ENCODE assay signal across 8 cellular contexts in the genomic region with DNA sequence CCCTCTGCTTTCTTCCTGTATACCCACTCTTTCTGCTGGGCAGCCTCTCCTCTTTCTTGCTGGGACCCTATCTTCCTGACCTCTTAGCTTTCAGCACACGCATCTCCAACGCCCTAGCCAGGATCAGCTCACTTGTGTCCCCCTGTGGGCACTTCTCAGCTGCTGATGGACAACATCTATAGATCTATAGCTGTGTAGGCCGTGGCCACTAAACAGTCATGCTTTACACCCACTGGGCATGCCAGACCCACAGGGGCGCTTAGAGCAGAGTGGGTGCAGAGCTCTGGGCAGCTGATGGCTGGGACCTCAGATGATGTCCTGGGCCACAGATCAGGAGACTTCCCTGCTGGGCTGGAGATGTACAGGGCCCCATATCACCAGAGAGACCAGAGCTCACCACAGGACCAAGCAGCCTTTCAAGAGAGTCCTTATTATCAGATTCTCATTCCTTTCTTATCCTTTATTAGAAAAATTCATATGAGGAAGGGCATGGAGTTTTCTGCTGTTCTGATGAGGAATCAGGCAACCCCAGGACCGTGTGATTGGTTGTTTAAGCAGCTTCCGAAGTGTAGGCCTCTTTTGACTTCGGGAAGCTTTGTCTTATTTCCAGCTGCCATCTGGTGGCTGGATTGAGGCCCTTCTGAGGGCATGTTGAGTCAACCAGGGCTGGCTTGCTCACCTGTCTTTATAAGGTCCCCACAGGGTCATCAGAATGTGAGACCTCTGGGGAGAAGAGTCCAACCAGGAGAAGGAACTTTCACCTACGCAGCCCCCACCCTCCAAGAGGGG.
A peak's percentile ranks its signal among the peaks of the same experiment; 100 is the strongest.
DNase-seq lines count a peak whose midpoint lies in the region; ATAC-seq and TF ChIP-seq lines count a peak whose summit lies in the region.

No MANE protein-coding gene starts in this region.

- intact Hi-C loops in dorsolateral prefrontal cortex (cut with DNase I): loop anchor here (1.0 to 10.0 kb wide), 3 partner anchors 58 to 121 kb away; a partner anchor contains a TSS

- ATAC-seq in lung (ENCODE audit: insufficient read depth, low FRiP score) (peak; percentile 53), HG03342 (IDR thresholded peaks at IDR 0.05; ENCODE audit: unreplicated experiment) (no peak)

- TF ChIP-seq CTCF in GM10266 (IDR thresholded peaks at IDR 0.05; ENCODE audit: control insufficient read depth, insufficient read depth, low read depth, missing control alignments): peak; percentile 79
- peak in 55 of 56 donors; percentile 47 to 85 (median 69) for TF ChIP-seq CTCF in dorsolateral prefrontal cortex (IDR thresholded peaks at IDR 0.05 in 54 of 56, conservative IDR thresholded peaks at IDR 0.05 in 2 of 56; ENCODE audit: low read depth in 1 of 56, partially characterized antibody in 56 of 56)
- peak; percentile 40 for TF ChIP-seq CTCF in lung (IDR thresholded peaks at IDR 0.05; ENCODE audit: control extremely low read depth, extremely low read depth)

- peaks cover 0 to 1% of the 10 kb centered on the region in 2 donors for H3K9me3 ChIP-seq in lung (ENCODE audit: control insufficient read depth in 2 of 2, insufficient read depth in 1 of 2, low read length in 1 of 2)

- H3K36me3 ChIP-seq in lung (ENCODE audit: control insufficient read depth in 2 of 2, insufficient read depth in 2 of 2, low read length in 2 of 2): no peaks in the 10 kb centered on the region

- H3K27ac ChIP-seq in dorsolateral prefrontal cortex: peak overlapping the region in 33 of 59 donors; percentile 1 to 72 (median 34)
- no peak overlapping the region for H3K27ac ChIP-seq in lung (ENCODE audit: low read depth in 1 of 2, low read length in 1 of 2)

- DNase-seq in A172 (ENCODE audit: low spot score) (peak; percentile 59), GM10266 (ENCODE audit: extremely low spot score) (peak; percentile 70), NCI-H2029 (lab: John Stamatoyannopoulos, UW) (peak; percentile 37), dorsolateral prefrontal cortex (peak in 9 of 10 donors; percentile 27 to 72 (median 65)), lung (ENCODE audit: low spot score) (peak; percentile 31)
- DNase-seq in activated CD4-positive, alpha-beta T cell treated with anti-CD3 and anti-CD28 coated beads for 24 hours (ENCODE audit: low read depth in 2 of 2): peak; percentile 21 to 32
- DNase-seq in stimulated activated CD8-positive, alpha-beta memory T cell treated with anti-CD3 and anti-CD28 coated beads, Interleukin-4, amount 100 ng/mL, for 24 hours (ENCODE audit: low read depth): peak; percentile 12

- H3K4me3 ChIP-seq in dorsolateral prefrontal cortex (no peak overlapping the region), lung (no peak overlapping the region)

- H3K27me3 ChIP-seq in dorsolateral prefrontal cortex: no peaks in the 10 kb centered on the region
- no peaks in the 10 kb centered on the region for H3K27me3 ChIP-seq in lung (ENCODE audit: control insufficient read depth, insufficient read depth)

- 53 to 59% methylated on average over 8 of the region's 8 CpGs for WGBS in lung, 2 donors

- H3K4me1 ChIP-seq in lung (ENCODE audit: control insufficient read depth in 2 of 2, insufficient read depth in 2 of 2, low read length in 2 of 2): no peaks in the 10 kb centered on the region

Comparison
In these comparisons a context has a peak if more than half of its experiments do, and no peak if none do; other contexts are left out.
1. DNase-seq: peak in every context shown above with its lines; median percentile 70 in GM10266; 65 in dorsolateral prefrontal cortex; 59 in A172; 37 in NCI-H2029; 31 in lung; 26 in activated CD4-positive, alpha-beta T cell treated with anti-CD3 and anti-CD28 coated beads for 24 hours; 12 in stimulated activated CD8-positive, alpha-beta memory T cell treated with anti-CD3 and anti-CD28 coated beads, Interleukin-4, amount 100 ng/mL, for 24 hours.
2. H3K27ac ChIP-seq: peak in dorsolateral prefrontal cortex (33 of 59); none in lung (0 of 2).
3. Peak in every context shown above with its lines, with median percentiles within 50 percentile points of each other: CTCF ChIP-seq.